In genomic region chr6:39791311-39791710, GRCh38 we compare ENCODE assay signal across 10 cellular contexts. TPM values are rescaled to one million over a fixed set of nuclear protein-coding genes. Genes with fewer than 3 reads are reported as not detected.
A peak's percentile ranks its signal among the peaks of the same experiment; 100 is the strongest.
DNase-seq lines count a peak whose midpoint lies in the region; ATAC-seq and TF ChIP-seq lines count a peak whose summit lies in the region.
"Had no signal": no experiment of that assay in that cellular context is flagged by ENCODE, and none has a peak within 500 bp of the region (broad histone marks: within the 10 kb centered on the region; RNA-seq: fewer than 3 reads in every experiment).

No MANE protein-coding gene starts in this region.

- no peak for ATAC-seq in activated CD8-positive, alpha-beta T cell treated with anti-CD3 and anti-CD28 coated beads, Interleukin-2, amount 10 ng/mL, durations not matched to agents 7 days and 5 days

- H3K4me1 ChIP-seq in endodermal cell (ENCODE audit: control insufficient read depth, insufficient read depth, low read length): no peaks in the 10 kb centered on the region
- H3K4me1 ChIP-seq in muscle layer of duodenum (ENCODE audit: control insufficient read depth in 1 of 2, insufficient read depth in 2 of 2, low read length in 2 of 2): peaks cover 0 to 26% of the 10 kb centered on the region in 2 donors
- peaks cover 10% of the 10 kb centered on the region for H3K4me1 ChIP-seq in ovary (ENCODE audit: insufficient read depth)

- no peak for TF ChIP-seq POLR2A in ovary (IDR thresholded peaks at IDR 0.05)

- H3K36me3 Mint-ChIP-seq in HFFc6 (ENCODE audit: low read depth): no peaks in the 10 kb centered on the region
- no peaks in the 10 kb centered on the region for H3K36me3 Mint-ChIP-seq in endodermal cell (ENCODE audit: low read depth)
- no peaks in the 10 kb centered on the region for H3K36me3 Mint-ChIP-seq in activated CD8-positive, alpha-beta T cell treated with anti-CD3 and anti-CD28 coated beads, Interleukin-2, amount 10 ng/mL, durations not matched to agents 7 days and 5 days (ENCODE audit: low read depth)

- H3K36me3 ChIP-seq in endodermal cell (ENCODE audit: control insufficient read depth, insufficient read depth, low read length) (no peaks in the 10 kb centered on the region), muscle layer of duodenum (ENCODE audit: control insufficient read depth in 1 of 2, insufficient read depth in 2 of 2, low read length in 2 of 2) (no peaks in the 10 kb centered on the region), ovary (no peaks in the 10 kb centered on the region)

- intact Hi-C loops in ovary (cut with DNase I): no loop called here

- H3K9me3 ChIP-seq in endodermal cell (ENCODE audit: control insufficient read depth, low read length): no peaks in the 10 kb centered on the region
- no peaks in the 10 kb centered on the region for H3K9me3 ChIP-seq in muscle layer of duodenum (ENCODE audit: control insufficient read depth in 1 of 2, low read length in 2 of 2)
- no peaks in the 10 kb centered on the region for H3K9me3 ChIP-seq in ovary

- H3K4me3 ChIP-seq in endodermal cell (ENCODE audit: low read length): no peak overlapping the region
- H3K4me3 ChIP-seq in muscle layer of duodenum (ENCODE audit: low read depth in 1 of 2, low read length in 2 of 2): no peak overlapping the region
- no peak overlapping the region for H3K4me3 ChIP-seq in ovary

- no peaks in the 10 kb centered on the region for H3K9me3 Mint-ChIP-seq in HFFc6
- no peaks in the 10 kb centered on the region for H3K9me3 Mint-ChIP-seq in endodermal cell
- H3K9me3 Mint-ChIP-seq in activated CD8-positive, alpha-beta T cell treated with anti-CD3 and anti-CD28 coated beads, Interleukin-2, amount 10 ng/mL, durations not matched to agents 7 days and 5 days (ENCODE audit: insufficient read depth): no peaks in the 10 kb centered on the region

- TF ChIP-seq EP300 in ovary (IDR thresholded peaks at IDR 0.05): no peak

- H3K27me3 Mint-ChIP-seq in HFFc6 (ENCODE audit: insufficient read depth): peaks cover 14% of the 10 kb centered on the region
- H3K27me3 Mint-ChIP-seq in endodermal cell (ENCODE audit: insufficient read depth): peaks cover 29% of the 10 kb centered on the region
- peaks cover 36% of the 10 kb centered on the region for H3K27me3 Mint-ChIP-seq in activated CD8-positive, alpha-beta T cell treated with anti-CD3 and anti-CD28 coated beads, Interleukin-2, amount 10 ng/mL, durations not matched to agents 7 days and 5 days (ENCODE audit: low read depth)

- H3K27me3 ChIP-seq in endodermal cell (ENCODE audit: control insufficient read depth, insufficient read depth, low read length, poor library complexity, severe bottlenecking) (peaks cover 30% of the 10 kb centered on the region), muscle layer of duodenum (ENCODE audit: low read depth, low read length) (no peaks in the 10 kb centered on the region), ovary (no peaks in the 10 kb centered on the region)

- H3K27ac ChIP-seq in C4-2B (no peak overlapping the region), endodermal cell (ENCODE audit: low read depth, low read length) (no peak overlapping the region), muscle layer of duodenum (ENCODE audit: low read length) (peak overlapping the region; percentile 36), ovary (no peak overlapping the region)
- H3K27ac ChIP-seq: epithelial cell of prostate had no signal

- POLR2A ChIA-PET in activated CD8-positive, alpha-beta T cell treated with anti-CD3 and anti-CD28 coated beads, Interleukin-2, amount 10 ng/mL, durations not matched to agents 7 days and 5 days (lab: Charles Lee): no interaction called here

- H3K4me1 Mint-ChIP-seq in HFFc6 (ENCODE audit: low read depth): peaks cover 20% of the 10 kb centered on the region
- H3K4me1 Mint-ChIP-seq in endodermal cell: peaks cover 4% of the 10 kb centered on the region
- no peaks in the 10 kb centered on the region for H3K4me1 Mint-ChIP-seq in activated CD8-positive, alpha-beta T cell treated with anti-CD3 and anti-CD28 coated beads, Interleukin-2, amount 10 ng/mL, durations not matched to agents 7 days and 5 days (ENCODE audit: low read depth)

- no peak overlapping the region for H3K9ac ChIP-seq in endodermal cell (ENCODE audit: extremely low read depth, low read length, poor library complexity, severe bottlenecking)

- DNase-seq in HFFc6 (no peak), endodermal cell (peak; percentile 61), ovary (no peak), GF-D8 (lab: John Stamatoyannopoulos, UW) (no peak)
- no peak for DNase-seq in activated CD4-positive, alpha-beta T cell treated with anti-CD3 and anti-CD28 coated beads, Interleukin-2, amount 50 U/mL, for 4 hours
- no peak for DNase-seq in activated CD8-positive, alpha-beta T cell treated with anti-CD3 and anti-CD28 coated beads, Interleukin-2, amount 10 ng/mL, durations not matched to agents 7 days and 5 days
- DNase-seq: activated T-cell treated with anti-CD3 and anti-CD28 coated beads, Interleukin-2, amount 50 U/mL, for 48 hours had no signal

- 21% methylated on average over 1 of the region's 1 CpG; no CpG with 5 or more reads in 1 of the 2 experiments for WGBS in endodermal cell (ENCODE audit: insufficient coverage in 1 of 2, insufficient read length in 1 of 2), 2 experiments
- WGBS in ovary, 3 donors: 42 to 61% (median 46%) methylated on average over 1 of the region's 1 CpG

- CTCF ChIA-PET in activated CD8-positive, alpha-beta T cell treated with anti-CD3 and anti-CD28 coated beads, Interleukin-2, amount 10 ng/mL, durations not matched to agents 7 days and 5 days (lab: Charles Lee): no interaction called here

- TF ChIP-seq CTCF in C4-2B (conservative IDR thresholded peaks at IDR 0.05): peak; percentile 9; the same call in 1 of the 2 replicates
- peak; percentile 37 for TF ChIP-seq CTCF in HFFc6 (IDR thresholded peaks at IDR 0.05)
- peak; percentile 52 for TF ChIP-seq CTCF in endodermal cell (conservative IDR thresholded peaks at IDR 0.05)
- no peak for TF ChIP-seq CTCF in ovary (IDR thresholded peaks at IDR 0.05)

- H3K4me3 Mint-ChIP-seq in HFFc6: peak overlapping the region; percentile 29; the same call in 1 of the 2 replicates
- H3K4me3 Mint-ChIP-seq in endodermal cell: no peak overlapping the region
- H3K4me3 Mint-ChIP-seq in activated CD8-positive, alpha-beta T cell treated with anti-CD3 and anti-CD28 coated beads, Interleukin-2, amount 10 ng/mL, durations not matched to agents 7 days and 5 days: no peak overlapping the region

- H3K27ac Mint-ChIP-seq in HFFc6: no peak overlapping the region
- no peak overlapping the region for H3K27ac Mint-ChIP-seq in endodermal cell
- no peak overlapping the region for H3K27ac Mint-ChIP-seq in activated CD8-positive, alpha-beta T cell treated with anti-CD3 and anti-CD28 coated beads, Interleukin-2, amount 10 ng/mL, durations not matched to agents 7 days and 5 days

RNA-seq across cellular contexts. Expression of gene DAAM2, which starts 0.9 kb away (rescaled TPM):
- 1 to 10 TPM; 2.2 to 9.0 (median 8.0) TPM for total RNA-seq in HFFc6 (2021; fragmentation: NEBNext Ultra II Directional; extraction: Animal tissue kit (Norgen Biotek cat#: 25700))
- total RNA-seq in endodermal cell (1 to 10 TPM in 1 of 2 donors, under 1 TPM in 1; 0.33 to 1.2 TPM), ovary (10 to 100 TPM in 6 of 7 donors, 1 to 10 TPM in 1; 8.5 to 25.2 (median 18.5) TPM)
- polyA plus RNA-seq in endodermal cell (2013, experiment 1 of 2): 5.7 TPM
- polyA plus RNA-seq in endodermal cell (2013, experiment 2 of 2): 6.7 TPM
- polyA plus RNA-seq in ovary: 10 to 100 TPM in 1 of 2 donors, 1 to 10 TPM in 1; 9.8 to 27.8 TPM
- total RNA-seq in activated CD8-positive, alpha-beta T cell treated with anti-CD3 and anti-CD28 coated beads, Interleukin-2, amount 10 ng/mL, durations not matched to agents 7 days and 5 days: not detected

Comparison
In these comparisons a context has a peak if more than half of its experiments do, and no peak if none do; other contexts are left out.
1. CTCF ChIP-seq: peak in C4-2B (single experiment), HFFc6 (single experiment) and endodermal cell (single experiment); none in ovary (0 of 3).